ENCODE assay signal across 1 cellular context in genomic region chr10:104253106-104253505, GRCh38.
TF ChIP-seq lines count a peak whose summit lies in the region.

No MANE protein-coding gene starts in this region.

TF ChIP-seq in K562, 482 proteins besides CTCF, POLR2A, EP300 and RAD21 (continued from another document):
- TF ChIP-seq ARID4B (CRISPR knock-in tag; IDR thresholded peaks at IDR 0.05) (no peak), TAF9B (IDR thresholded peaks at IDR 0.05; ENCODE audit: partially characterized antibody) (peak; percentile 44), NCOA2 (IDR thresholded peaks at IDR 0.05; ENCODE audit: partially characterized antibody in 2 of 2) (peak; percentile 29 to 31), ZKSCAN3 (CRISPR knock-in tag; IDR thresholded peaks at IDR 0.05) (no peak), ZNF740 (CRISPR knock-in tag; IDR thresholded peaks at IDR 0.05) (no peak), ZNF740 (tag; IDR thresholded peaks at IDR 0.05) (peak in 1 of 2 experiments; percentile 53; a peak in 1 of 4 replicates), ILF3 (IDR thresholded peaks at IDR 0.05; ENCODE audit: borderline replicate concordance) (no peak), TCF3 (CRISPR knock-in tag; IDR thresholded peaks at IDR 0.05) (peak; percentile 71), KLF16 (IDR thresholded peaks at IDR 0.05) (peak; percentile 68; the same call in 1 of the 2 replicates), DPF2 (IDR thresholded peaks at IDR 0.05) (peak; percentile 90), ZNF561 (CRISPR knock-in tag; conservative IDR thresholded peaks at IDR 0.05) (no peak), OTX1 (CRISPR knock-in tag; IDR thresholded peaks at IDR 0.05) (no peak), CBFA2T3 (IDR thresholded peaks at IDR 0.05) (peak; percentile 95), CTBP1 (IDR thresholded peaks at IDR 0.05; ENCODE audit: borderline replicate concordance) (peak; percentile 86), EP400 (IDR thresholded peaks at IDR 0.05) (peak; percentile 24; the same call in 1 of the 2 replicates), ZKSCAN1 (IDR thresholded peaks at IDR 0.05; ENCODE audit: low read depth, low read length) (no peak), HMGN3 (IDR thresholded peaks at IDR 0.05; ENCODE audit: borderline replicate concordance, extremely low read depth, insufficient read length, low read depth, low read length) (peak; percentile 35), MTA3 (IDR thresholded peaks at IDR 0.05; ENCODE audit: borderline replicate concordance) (peak; percentile 29; the same call in 1 of the 2 replicates), RCOR1 (IDR thresholded peaks at IDR 0.05; ENCODE audit: borderline replicate concordance in 1 of 2, low read depth in 2 of 2, low read length in 2 of 2) (peak in 1 of 2 experiments; percentile 85; a peak in 3 of 4 replicates), FOXA3 (CRISPR knock-in tag; conservative IDR thresholded peaks at IDR 0.05 in 1 of 2, IDR thresholded peaks at IDR 0.05 in 1 of 2) (peak; percentile 33 to 90; a peak in 2 of 4 replicates), E2F5 (CRISPR knock-in tag; IDR thresholded peaks at IDR 0.05) (no peak), SMARCE1 (IDR thresholded peaks at IDR 0.05) (peak; percentile 87)
TF ChIP-seq in K562: peak in this region for 55.
